Comparison of ENCODE assay signal across 11 cellular contexts in the genomic region with DNA sequence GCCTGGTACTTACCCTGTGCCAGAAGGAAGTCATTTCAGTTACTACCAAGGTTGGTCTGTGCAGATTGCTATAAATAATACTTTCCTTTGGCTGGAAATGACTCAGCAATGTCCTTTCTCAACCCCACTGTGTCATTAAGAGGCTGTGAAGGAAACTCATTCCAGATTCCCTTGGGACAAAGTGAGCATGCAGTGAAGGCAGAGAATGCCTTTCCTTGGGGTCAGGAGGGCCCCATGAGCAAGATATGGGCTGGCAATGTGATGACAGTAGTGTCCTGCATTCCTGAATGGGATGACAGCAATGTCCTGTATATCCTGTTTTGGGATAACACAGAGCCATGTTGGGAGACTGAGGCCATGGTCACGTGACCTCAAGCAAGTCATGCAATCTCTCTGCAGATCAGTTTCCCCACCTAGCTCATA.
DNase-seq lines count a peak whose midpoint lies in the region; ATAC-seq lines count a peak whose summit lies in the region.
"Had no signal": no experiment of that assay in that cellular context is flagged by ENCODE, and none has a peak within 500 bp of the region (broad histone marks: within the 10 kb centered on the region; RNA-seq: fewer than 3 reads in every experiment).

No MANE protein-coding gene starts in this region.

- H3K4me1 Mint-ChIP-seq in stimulated activated naive CD8-positive, alpha-beta T cell treated with anti-CD3 and anti-CD28 coated beads, Interleukin-15, amount 100 ng/mL, for 72 hours: no peaks in the 10 kb centered on the region

- peaks cover 8% of the 10 kb centered on the region for H3K27me3 Mint-ChIP-seq in stimulated activated naive CD8-positive, alpha-beta T cell treated with anti-CD3 and anti-CD28 coated beads, Interleukin-15, amount 100 ng/mL, for 72 hours

- in situ Hi-C loops in SK-MEL-5 (cut with HindIII; ENCODE audit: low pct_unique_long_range_greater_than_20kb, low sequenced_read_pairs): no loop called here

- no peak overlapping the region for H3K4me3 Mint-ChIP-seq in stimulated activated naive CD8-positive, alpha-beta T cell treated with anti-CD3 and anti-CD28 coated beads, Interleukin-15, amount 100 ng/mL, for 72 hours
- H3K4me3 Mint-ChIP-seq: T-helper 1 cell treated with Interleukin-12 subunit alpha and Interleukin-12 subunit beta and Interleukin-4 antibody, amounts not matched to agents 30 μg/mL and 1 μg/mL, for 36 hours had no signal

- H3K27ac Mint-ChIP-seq in stimulated activated naive CD8-positive, alpha-beta T cell treated with anti-CD3 and anti-CD28 coated beads, Interleukin-15, amount 100 ng/mL, for 72 hours: no peak overlapping the region
- H3K27ac Mint-ChIP-seq: T-helper 1 cell treated with Interleukin-12 subunit alpha and Interleukin-12 subunit beta and Interleukin-4 antibody, amounts not matched to agents 30 μg/mL and 1 μg/mL, for 36 hours had no signal

- peaks cover 4 to 13% of the 10 kb centered on the region in 2 donors for H3K9me3 Mint-ChIP-seq in stimulated activated naive CD8-positive, alpha-beta T cell treated with anti-CD3 and anti-CD28 coated beads, Interleukin-15, amount 100 ng/mL, for 72 hours
- H3K9me3 Mint-ChIP-seq: T-helper 1 cell treated with Interleukin-12 subunit alpha and Interleukin-12 subunit beta and Interleukin-4 antibody, amounts not matched to agents 30 μg/mL and 1 μg/mL, for 36 hours had no signal

- DNase-seq in H4 (ENCODE audit: low spot score) (peak; percentile 69), SK-MEL-5 (ENCODE audit: low read depth, low spot score) (peak; percentile 4), fibroblast of peridontal ligament (ENCODE audit: extremely low read depth) (peak; percentile 82), pulmonary artery endothelial cell (ENCODE audit: low read depth, low spot score) (peak; percentile 64), Kasumi-1 (lab: John Stamatoyannopoulos, UW) (no peak)
- no peak for DNase-seq in stimulated activated naive CD8-positive, alpha-beta T cell treated with anti-CD3 and anti-CD28 coated beads, Interleukin-15, amount 100 ng/mL, for 72 hours
- DNase-seq: central memory CD4-positive, alpha-beta T cell; glutamatergic neuron; NCI-H774 had no signal

- ATAC-seq in GM18873 (IDR thresholded peaks at IDR 0.05; ENCODE audit: low FRiP score, unreplicated experiment): no peak
- no peak for ATAC-seq in stimulated activated naive CD8-positive, alpha-beta T cell treated with anti-CD3 and anti-CD28 coated beads, Interleukin-15, amount 100 ng/mL, for 72 hours

Comparison
In these comparisons a context has a peak if more than half of its experiments do, and no peak if none do; other contexts are left out.
1. DNase-seq: peak in H4 (single experiment), SK-MEL-5 (single experiment), fibroblast of peridontal ligament (single experiment) and pulmonary artery endothelial cell (single experiment); none in Kasumi-1 (0 of 2) and stimulated activated naive CD8-positive, alpha-beta T cell treated with anti-CD3 and anti-CD28 coated beads, Interleukin-15, amount 100 ng/mL, for 72 hours (0 of 2).